17 cellular contexts compared by ENCODE assay signal in the genomic region with DNA sequence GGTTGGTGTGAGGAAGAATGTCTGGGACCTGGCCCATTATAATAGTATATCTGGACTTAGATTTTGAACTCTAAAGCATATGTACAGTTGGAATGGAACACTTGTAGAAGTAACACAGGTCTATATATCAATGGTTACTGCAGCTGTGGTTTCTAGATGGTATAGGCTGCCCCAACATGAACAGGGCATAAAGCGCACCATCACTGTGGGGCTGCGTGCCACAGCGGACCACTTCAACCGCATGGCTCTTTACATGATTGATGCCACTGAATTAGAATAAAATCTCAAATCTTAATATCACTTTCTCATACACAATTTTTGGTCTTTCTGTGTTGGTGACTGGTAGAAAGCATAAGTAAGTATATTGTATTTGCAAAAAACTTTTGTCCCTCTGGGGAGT. TPM values are rescaled to one million over a fixed set of nuclear protein-coding genes. Genes with fewer than 3 reads are reported as not detected.
DNase-seq lines count a peak whose midpoint lies in the region; TF ChIP-seq lines count a peak whose summit lies in the region.
"Had no signal": no experiment of that assay in that cellular context is flagged by ENCODE, and none has a peak within 500 bp of the region (broad histone marks: within the 10 kb centered on the region; RNA-seq: fewer than 3 reads in every experiment).

No MANE protein-coding gene starts in this region.

- no peaks in the 10 kb centered on the region for H3K9me3 Mint-ChIP-seq in activated T-cell treated with anti-CD3 and anti-CD28 coated beads, Interleukin-2, amount 50 U/mL, for 24 hours
- no peaks in the 10 kb centered on the region for H3K9me3 Mint-ChIP-seq in mesothelial cell of epicardium
- H3K9me3 Mint-ChIP-seq: CD8-positive, alpha-beta memory T cell had no signal

- peak overlapping the region; percentile 61 for H3K27ac Mint-ChIP-seq in activated T-cell treated with anti-CD3 and anti-CD28 coated beads, Interleukin-2, amount 50 U/mL, for 24 hours
- peak overlapping the region; percentile 92 for H3K27ac Mint-ChIP-seq in mesothelial cell of epicardium

- peaks cover 10% of the 10 kb centered on the region for H3K4me1 ChIP-seq in stomach smooth muscle (ENCODE audit: control insufficient read depth, insufficient read depth, low read length)
- no peaks in the 10 kb centered on the region for H3K4me1 ChIP-seq in Peyer's patch
- H3K4me1 ChIP-seq: BLaER1 had no signal

- H3K36me3 ChIP-seq in stomach smooth muscle (ENCODE audit: control insufficient read depth in 2 of 2, insufficient read depth in 2 of 2, low read length in 2 of 2), result peaks cover 11 to 13% of the 10 kb centered on the region in 2 donors
- H3K36me3 ChIP-seq in Peyer's patch, result peaks cover 0 to 29% (median 5%) of the 10 kb centered on the region in 3 donors

- no peaks in the 10 kb centered on the region for H3K9me3 ChIP-seq in stomach smooth muscle (ENCODE audit: control insufficient read depth in 2 of 2, low read length in 2 of 2)
- H3K9me3 ChIP-seq in Peyer's patch, result no peaks in the 10 kb centered on the region
- H3K9me3 ChIP-seq: BLaER1 had no signal

- H3K36me3 Mint-ChIP-seq in activated T-cell treated with anti-CD3 and anti-CD28 coated beads, Interleukin-2, amount 50 U/mL, for 24 hours (ENCODE audit: low read depth), result peaks cover 88% of the 10 kb centered on the region
- peaks cover 30% of the 10 kb centered on the region for H3K36me3 Mint-ChIP-seq in mesothelial cell of epicardium

- no peaks in the 10 kb centered on the region for H3K27me3 ChIP-seq in stomach smooth muscle (ENCODE audit: control insufficient read depth in 1 of 2, insufficient read depth in 2 of 2, low read length in 2 of 2)
- no peaks in the 10 kb centered on the region for H3K27me3 ChIP-seq in Peyer's patch
- H3K27me3 ChIP-seq: BLaER1 had no signal

- TF ChIP-seq POLR2A in Peyer's patch (IDR thresholded peaks at IDR 0.05), result no peak

- H3K4me3 Mint-ChIP-seq in activated T-cell treated with anti-CD3 and anti-CD28 coated beads, Interleukin-2, amount 50 U/mL, for 24 hours, result no peak overlapping the region
- H3K4me3 Mint-ChIP-seq in mesothelial cell of epicardium, result no peak overlapping the region
- H3K4me3 Mint-ChIP-seq: CD8-positive, alpha-beta memory T cell had no signal

- no peak for DNase-seq in activated T-cell treated with anti-CD3 and anti-CD28 coated beads, Interleukin-2, amount 50 U/mL, for 24 hours
- DNase-seq in activated T-cell treated with anti-CD3 and anti-CD28 coated beads, Interleukin-2, amount 50 U/mL, for 1 hour, result no peak
- DNase-seq in caudate nucleus (lab: John Stamatoyannopoulos, UW) (no peak), mesothelial cell of epicardium (ENCODE audit: low spot score in 2 of 2, unreplicated experiment in 2 of 2) (no peak), cerebellum (ENCODE audit: low spot score) (no peak), CD1c-positive myeloid dendritic cell (ENCODE audit: extremely low spot score) (no peak), Peyer's patch (no peak)
- DNase-seq: CD8-positive, alpha-beta memory T cell; NCI-H1105; NCI-H1694; NCI-H2081 treated with DMSO at 0.1 percent for 48 hours; NCI-H446 treated with DMSO at 0.1 percent for 48 hours; NK-92 treated with Interleukin-12 subunit alpha and Interleukin-12 subunit beta, amount 100 ng/mL, for 24 hours had no signal

- H3K4me3 ChIP-seq in stomach smooth muscle (ENCODE audit: low read length in 2 of 2) (no peak overlapping the region), Peyer's patch (no peak overlapping the region)
- H3K4me3 ChIP-seq: BLaER1 had no signal

- TF ChIP-seq CTCF in mesothelial cell of epicardium (IDR thresholded peaks at IDR 0.05; ENCODE audit: unreplicated experiment) (no peak), Peyer's patch (IDR thresholded peaks at IDR 0.05) (no peak)

- H3K4me1 Mint-ChIP-seq in activated T-cell treated with anti-CD3 and anti-CD28 coated beads, Interleukin-2, amount 50 U/mL, for 24 hours (ENCODE audit: low read depth), result no peaks in the 10 kb centered on the region
- peaks cover 44% of the 10 kb centered on the region for H3K4me1 Mint-ChIP-seq in mesothelial cell of epicardium

- H3K27ac ChIP-seq in caudate nucleus (ENCODE audit: low read depth, low read length) (peak overlapping the region; percentile 91), stomach smooth muscle (ENCODE audit: low read length) (peak overlapping the region; percentile 46), Peyer's patch (no peak overlapping the region)
- H3K27ac ChIP-seq: BLaER1 had no signal

- no peak overlapping the region for H3K9ac ChIP-seq in stomach smooth muscle (ENCODE audit: low read length in 2 of 2)
- H3K9ac ChIP-seq: BLaER1 had no signal

- no peaks in the 10 kb centered on the region for H3K27me3 Mint-ChIP-seq in activated T-cell treated with anti-CD3 and anti-CD28 coated beads, Interleukin-2, amount 50 U/mL, for 24 hours
- H3K27me3 Mint-ChIP-seq in mesothelial cell of epicardium (ENCODE audit: low read depth), result no peaks in the 10 kb centered on the region
- H3K27me3 Mint-ChIP-seq: CD8-positive, alpha-beta memory T cell had no signal

RNA-seq across cellular contexts. Expression of gene KLRG2, which starts 59.5 kb away (rescaled TPM):
- total RNA-seq in mesothelial cell of epicardium (1.4 to 1.6 TPM (median 1.4 TPM) in 3 replicates), cerebellum (not detected), Peyer's patch (not detected)
- total RNA-seq: A172, Right ventricle myocardium inferior had no signal

Comparison
In these comparisons a context has a peak if more than half of its experiments do, and no peak if none do; other contexts are left out.
1. H3K27ac ChIP-seq: peak in caudate nucleus (single experiment) and stomach smooth muscle (single experiment); none in Peyer's patch (0 of 4).